Comparison of ENCODE assay signal across 1 cellular context in the genomic region with DNA sequence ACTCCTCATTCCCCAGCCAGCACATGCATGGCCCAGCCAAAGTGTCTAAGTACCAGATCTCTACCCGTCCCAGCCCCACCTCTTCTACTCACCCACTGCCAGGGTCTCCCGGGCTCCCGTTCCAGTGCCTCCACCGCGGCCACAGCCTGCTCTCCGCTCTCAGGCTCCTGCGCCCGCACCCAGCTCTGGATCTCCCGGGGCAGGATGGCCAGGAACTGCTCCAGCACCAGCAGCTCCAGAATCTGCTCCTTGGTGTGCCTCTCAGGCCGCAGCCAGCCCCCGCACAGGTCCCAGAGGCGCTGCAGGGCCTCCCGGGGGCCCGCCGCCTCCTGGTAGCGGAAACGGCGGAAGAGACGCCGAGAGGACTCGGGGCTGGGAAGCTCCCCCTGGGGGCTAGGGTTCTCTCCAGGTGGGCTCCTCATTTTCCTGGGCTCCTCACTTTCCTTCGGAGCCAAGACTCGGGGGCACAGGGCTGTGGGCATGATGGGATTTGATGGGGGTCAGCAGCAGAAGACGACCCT.
A peak's percentile ranks its signal among the peaks of the same experiment; 100 is the strongest.
TF ChIP-seq lines count a peak whose summit lies in the region.

No MANE protein-coding gene starts in this region.

TF ChIP-seq in K562, 482 proteins besides CTCF, POLR2A, EP300 and RAD21:
- TF ChIP-seq MAFK (IDR thresholded peaks at IDR 0.05; ENCODE audit: low read length) (no peak), STAT5B (CRISPR knock-in tag; IDR thresholded peaks at IDR 0.05) (no peak), ZNF133 (CRISPR knock-in tag; IDR thresholded peaks at IDR 0.05) (no peak), POLR2G (IDR thresholded peaks at IDR 0.05; ENCODE audit: low read depth, low read length) (peak; percentile 35; the same call in 1 of the 2 replicates), TAF7 (tag; IDR thresholded peaks at IDR 0.05) (no peak), ZNF282 (CRISPR knock-in tag; IDR thresholded peaks at IDR 0.05) (0 out of 2 replicates have a peak, but pooled peaks have one; percentile 48), KDM1A (IDR thresholded peaks at IDR 0.05) (no peak), RBFOX2 (IDR thresholded peaks at IDR 0.05; ENCODE audit: low read depth, low read length) (peak; percentile 67), CBFA2T2 (conservative IDR thresholded peaks at IDR 0.05) (no peak), ZNF436 (CRISPR knock-in tag; IDR thresholded peaks at IDR 0.05) (no peak)
- TF ChIP-seq, protein P1, sequence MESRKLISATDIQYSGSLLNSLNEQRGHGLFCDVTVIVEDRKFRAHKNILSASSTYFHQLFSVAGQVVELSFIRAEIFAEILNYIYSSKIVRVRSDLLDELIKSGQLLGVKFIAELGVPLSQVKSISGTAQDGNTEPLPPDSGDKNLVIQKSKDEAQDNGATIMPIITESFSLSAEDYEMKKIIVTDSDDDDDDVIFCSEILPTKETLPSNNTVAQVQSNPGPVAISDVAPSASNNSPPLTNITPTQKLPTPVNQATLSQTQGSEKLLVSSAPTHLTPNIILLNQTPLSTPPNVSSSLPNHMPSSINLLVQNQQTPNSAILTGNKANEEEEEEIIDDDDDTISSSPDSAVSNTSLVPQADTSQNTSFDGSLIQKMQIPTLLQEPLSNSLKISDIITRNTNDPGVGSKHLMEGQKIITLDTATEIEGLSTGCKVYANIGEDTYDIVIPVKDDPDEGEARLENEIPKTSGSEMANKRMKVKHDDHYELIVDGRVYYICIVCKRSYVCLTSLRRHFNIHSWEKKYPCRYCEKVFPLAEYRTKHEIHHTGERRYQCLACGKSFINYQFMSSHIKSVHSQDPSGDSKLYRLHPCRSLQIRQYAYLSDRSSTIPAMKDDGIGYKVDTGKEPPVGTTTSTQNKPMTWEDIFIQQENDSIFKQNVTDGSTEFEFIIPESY (CRISPR knock-in tag; IDR thresholded peaks at IDR 0.05) = peak; percentile 98
